8 cellular contexts compared by ENCODE assay signal in the genomic region with DNA sequence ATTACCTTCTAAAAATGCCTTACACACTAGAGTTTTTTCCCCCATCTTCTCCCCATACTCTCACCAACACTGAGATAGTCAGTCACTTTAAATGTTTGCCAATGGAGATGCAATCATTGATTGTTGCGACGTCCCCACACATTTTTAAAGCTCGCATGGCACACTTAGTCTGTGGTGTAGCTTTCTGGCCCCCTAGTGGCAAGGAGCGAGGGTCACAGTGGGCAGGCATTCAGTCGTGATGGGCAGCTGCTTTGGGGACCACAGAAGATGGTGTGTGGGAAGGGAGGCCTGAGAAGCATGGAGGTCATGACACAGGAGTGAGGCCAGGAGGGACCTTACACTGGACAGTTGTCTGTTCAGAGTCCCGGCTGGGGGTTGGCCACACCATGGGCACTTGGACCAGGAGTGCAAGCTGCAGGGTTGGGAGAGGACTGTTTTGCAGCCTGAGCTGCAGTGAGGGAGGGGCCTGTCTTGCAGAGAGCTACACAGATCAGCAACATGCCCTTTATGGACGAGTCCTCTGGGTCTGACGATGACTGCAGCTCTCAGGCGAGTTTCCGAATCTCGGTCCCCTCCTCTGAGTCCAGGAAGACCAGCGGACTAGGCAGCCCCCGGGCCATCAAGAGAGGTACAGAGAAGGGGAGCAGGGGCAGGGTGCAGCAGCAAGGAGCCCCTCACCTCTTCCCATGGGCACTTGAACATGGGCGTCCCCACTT. TPM values are rescaled to one million over a fixed set of nuclear protein-coding genes. Genes with fewer than 3 reads are reported as not detected.
DNase-seq lines count a peak whose midpoint lies in the region; ATAC-seq and TF ChIP-seq lines count a peak whose summit lies in the region.

No MANE protein-coding gene starts in this region.

- ATAC-seq in GM19351 (IDR thresholded peaks at IDR 0.05; ENCODE audit: unreplicated experiment) (peak; percentile 82), HG03039 (IDR thresholded peaks at IDR 0.05; ENCODE audit: unreplicated experiment) (no peak)

- H3K36me3 ChIP-seq in BJ (ENCODE audit: control insufficient read depth, insufficient read depth, low read length), result no peaks in the 10 kb centered on the region
- H3K36me3 ChIP-seq in ascending aorta, result no peaks in the 10 kb centered on the region
- H3K36me3 ChIP-seq in smooth muscle cell (ENCODE audit: low read depth), result no peaks in the 10 kb centered on the region

- H3K27ac ChIP-seq in ascending aorta (no peak overlapping the region), smooth muscle cell (ENCODE audit: low read depth) (no peak overlapping the region)

- WGBS in smooth muscle cell (ENCODE audit: low lambda C conversion rate), result 51% methylated on average over 14 of the region's 14 CpGs

- CTCF ChIA-PET in BJ (lab: Yijun Ruan, JAX), result interaction anchor here (0.6 to 12.7 kb wide), 45 partner anchors 10 to 1898 kb away, joined by 3 to 280 read pairs (median 5); partner anchors contain the start of genes PLEK2 and PLEKHH1

- no peaks in the 10 kb centered on the region for H3K9me3 ChIP-seq in ascending aorta
- no peaks in the 10 kb centered on the region for H3K9me3 ChIP-seq in smooth muscle cell (replicated peaks; ENCODE audit: low read depth)

- no peak for DNase-seq in BJ (ENCODE audit: low read depth)
- DNase-seq in NAMALWA (ENCODE audit: low spot score), result peak; percentile 65
- peak; percentile 55 for DNase-seq in T-helper 9 cell
- peak in 1 of 2 donors; percentile 70 for DNase-seq in ascending aorta (ENCODE audit: low spot score in 2 of 2)
- DNase-seq in hippocampal formation (lab: John Stamatoyannopoulos, UW), result peak; percentile 47 to 65
- DNase-seq in smooth muscle cell (lab: John Stamatoyannopoulos, UW; ENCODE audit: unreplicated experiment), result peak; percentile 11

- H3K4me1 ChIP-seq in ascending aorta, result no peaks in the 10 kb centered on the region
- H3K4me1 ChIP-seq in smooth muscle cell (ENCODE audit: low read depth), result peaks cover 2% of the 10 kb centered on the region

- H4K20me1 ChIP-seq in smooth muscle cell (ENCODE audit: low read depth), result no peaks in the 10 kb centered on the region

- H3K4me3 ChIP-seq in BJ (ENCODE audit: low read depth, low read length) (no peak overlapping the region), ascending aorta (no peak overlapping the region), smooth muscle cell (no peak overlapping the region)

- no peak overlapping the region for H2AFZ ChIP-seq in smooth muscle cell (ENCODE audit: low read depth)

- H3K4me2 ChIP-seq in smooth muscle cell, result no peak overlapping the region

- TF ChIP-seq CTCF in BJ (IDR thresholded peaks at IDR 0.05; ENCODE audit: insufficient read depth, low read depth, low read length), result peak; percentile 94
- peak; percentile 63 to 75 (median 64) for TF ChIP-seq CTCF in ascending aorta (IDR thresholded peaks at IDR 0.05)
- TF ChIP-seq CTCF in smooth muscle cell (IDR thresholded peaks at IDR 0.05; ENCODE audit: borderline replicate concordance, insufficient read depth, poor library complexity, severe bottlenecking), result peak; percentile 85

- H3K27me3 ChIP-seq in BJ (ENCODE audit: control insufficient read depth, insufficient read depth, low read length) (no peaks in the 10 kb centered on the region; the same call in 1 of the 2 replicates), ascending aorta (no peaks in the 10 kb centered on the region), smooth muscle cell (ENCODE audit: low read depth) (no peaks in the 10 kb centered on the region)

- H3K9ac ChIP-seq in smooth muscle cell (ENCODE audit: low read depth), result no peak overlapping the region

- no peaks in the 10 kb centered on the region for H3K79me2 ChIP-seq in smooth muscle cell (ENCODE audit: low read depth)

- POLR2A ChIA-PET in BJ (lab: Charles Lee), result no interaction called here

- intact Hi-C loops in ascending aorta (cut with DNase I), result loop anchor here (1.0 kb wide), 1 partner anchor 144 kb away; no protein-coding TSS in a partner anchor

- H3F3A ChIP-seq in smooth muscle cell (ENCODE audit: low read depth), result no peaks in the 10 kb centered on the region

RNA-seq across cellular contexts. Expression of gene PIGH, which starts 28.6 kb away (rescaled TPM):
- polyA plus RNA-seq in BJ (2011; rRNA removed) (18.3 and 19.0 TPM in 2 replicates), smooth muscle cell (20.6 and 23.7 TPM in 2 replicates)
- 5.4 and 8.7 TPM in 2 replicates for polyA minus RNA-seq in BJ (2011; rRNA and poly(A)+ RNA removed)
- total RNA-seq in ascending aorta (20.9 TPM), smooth muscle cell (15.5 and 35.8 TPM in 2 replicates)

RNA-seq across cellular contexts. Expression of gene PLEKHH1, which starts 38.3 kb away (rescaled TPM):
- polyA plus RNA-seq in BJ (2011; rRNA removed), result 0.16 and 0.53 TPM in 2 replicates
- polyA minus RNA-seq in BJ (2011; rRNA and poly(A)+ RNA removed), result 0.09 and 0.41 TPM in 2 replicates
- total RNA-seq in ascending aorta, result 15.0 TPM
- total RNA-seq in smooth muscle cell, result 2.6 and 12.1 TPM in 2 replicates
- 0.88 and 3.8 TPM in 2 replicates for polyA plus RNA-seq in smooth muscle cell

RNA-seq across cellular contexts. Expression of gene ARG2, which starts 48.3 kb away (rescaled TPM):
- polyA plus RNA-seq in BJ (2011; rRNA removed) (7.0 and 7.7 TPM in 2 replicates), smooth muscle cell (11.7 and 18.5 TPM in 2 replicates)
- polyA minus RNA-seq in BJ (2011; rRNA and poly(A)+ RNA removed), result 7.6 and 15.7 TPM in 2 replicates
- total RNA-seq in ascending aorta (10.1 TPM), smooth muscle cell (11.3 and 13.4 TPM in 2 replicates)
